Comparison of ENCODE assay signal across 24 cellular contexts in the genomic region with DNA sequence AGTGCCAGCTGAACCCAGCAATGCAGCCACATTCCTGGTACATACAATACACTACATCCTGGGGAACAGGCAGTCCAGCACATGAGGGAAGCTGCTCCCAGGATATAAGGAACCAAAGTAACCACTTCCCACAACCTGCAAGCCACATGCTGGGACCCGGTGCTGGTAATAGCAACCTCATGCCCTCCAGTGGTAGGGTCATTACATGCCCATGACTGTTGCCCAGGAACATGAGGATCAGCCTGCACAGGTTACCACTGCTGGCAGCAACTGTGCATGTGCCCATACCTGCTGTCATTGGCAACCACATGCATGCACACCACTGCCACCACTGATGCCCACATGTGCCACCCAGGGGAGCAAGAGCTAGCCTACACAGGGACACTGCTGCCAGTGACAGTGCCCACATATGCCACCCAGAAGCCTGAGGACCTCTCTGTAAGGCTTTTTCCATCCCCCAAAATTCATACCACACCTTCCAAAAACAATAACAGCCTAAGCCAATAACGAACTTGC.
DNase-seq lines count a peak whose midpoint lies in the region; ATAC-seq, FAIRE-seq and TF ChIP-seq lines count a peak whose summit lies in the region.
"Had no signal": no experiment of that assay in that cellular context is flagged by ENCODE, and none has a peak within 500 bp of the region (broad histone marks: within the 10 kb centered on the region; RNA-seq: fewer than 3 reads in every experiment).

No MANE protein-coding gene starts in this region.

- no peaks in the 10 kb centered on the region for H4K20me1 ChIP-seq in keratinocyte (ENCODE audit: control insufficient read depth, extremely low read depth, insufficient read depth, low read length)

- H3K36me3 Mint-ChIP-seq in WTC11 = 0 out of 2 replicates have a peak, but pooled peaks cover 2% of the 10 kb centered on the region

- no peak overlapping the region for H3K4me3 Mint-ChIP-seq in WTC11

- H3K4me1 ChIP-seq in keratinocyte (ENCODE audit: control insufficient read depth, extremely low read depth, insufficient read depth, low read length) = no peaks in the 10 kb centered on the region
- H3K4me1 ChIP-seq in aorta (ENCODE audit: control insufficient read depth in 1 of 2, insufficient read depth in 2 of 2, low read length in 2 of 2) = no peaks in the 10 kb centered on the region

- H3K4me2 ChIP-seq in keratinocyte (ENCODE audit: control insufficient read depth, extremely low read depth, insufficient read depth, low read depth, low read length) = no peak overlapping the region
- H3K4me2 ChIP-seq: PC-9 had no signal

- dilution Hi-C loops in keratinocyte (cut with MboI; ENCODE audit: extremely low pct_ligation_motif_present, low sequenced_read_pairs) = no loop called here

- no peak overlapping the region for H2AFZ ChIP-seq in keratinocyte (ENCODE audit: control insufficient read depth, low read length)
- H2AFZ ChIP-seq: PC-9 had no signal

- POLR2A ChIA-PET in WTC11 (lab: Charles Lee) = no interaction called here

- TF ChIP-seq CTCF in WTC11 (IDR thresholded peaks at IDR 0.05) = no peak
- TF ChIP-seq CTCF in keratinocyte (optimal IDR thresholded peaks at IDR 0.05 in 1 of 3, IDR thresholded peaks at IDR 0.05 in 1 of 3, conservative IDR thresholded peaks at IDR 0.05 in 1 of 3; ENCODE audit: extremely low read depth in 1 of 3, insufficient read depth in 2 of 3, low read length in 3 of 3) = peak in 2 of 3 experiments; percentile 4 to 49

- H3K27ac Mint-ChIP-seq in WTC11 = no peak overlapping the region

- H3K27ac ChIP-seq in keratinocyte (ENCODE audit: control insufficient read depth, insufficient read depth, low read length) = no peak overlapping the region
- no peak overlapping the region for H3K27ac ChIP-seq in aorta (ENCODE audit: low read depth in 1 of 2, low read length in 2 of 2)
- H3K27ac ChIP-seq: 22Rv1, C4-2B, PC-9, RWPE1 had no signal

- H3K36me3 ChIP-seq in keratinocyte (ENCODE audit: control insufficient read depth in 2 of 2, extremely low read depth in 1 of 2, insufficient read depth in 2 of 2, low read length in 2 of 2) (no peaks in the 10 kb centered on the region), aorta (ENCODE audit: control insufficient read depth in 1 of 2, insufficient read depth in 2 of 2, low read length in 1 of 2) (no peaks in the 10 kb centered on the region)

- FAIRE-seq in keratinocyte (lab: Jason Lieb, UNC) = no peak
- FAIRE-seq: D721Med had no signal

- peak; percentile 20 for DNase-seq in DMS53 (lab: John Stamatoyannopoulos, UW)
- no peak for DNase-seq in DMS53 treated with DMSO at 0.1 percent for 48 hours (lab: John Stamatoyannopoulos, UW; ENCODE audit: unreplicated experiment)
- DNase-seq in WTC11 (ENCODE audit: low spot score) = no peak
- no peak for DNase-seq in keratinocyte (ENCODE audit: low read depth, low spot score)
- no peak for DNase-seq in sciatic nerve (ENCODE audit: low spot score)
- DNase-seq in aorta = no peak
- DNase-seq: AML-193, DMS79 treated with DMSO at 0.1 percent for 48 hours, GDM1, KBM-7, MV-4-11, NCI-H1417, NCI-H187, NCI-H2227 treated with DMSO at 0.1 percent for 48 hours, NCI-H510A treated with DMSO at 0.1 percent for 48 hours, NCI-H82, PC-9, SIG-M5 had no signal

- CTCF ChIA-PET in WTC11 (lab: Charles Lee) = no interaction called here

- H3K9me3 Mint-ChIP-seq in WTC11 = peaks cover 24% of the 10 kb centered on the region

- no peaks in the 10 kb centered on the region for H3K79me2 ChIP-seq in keratinocyte (ENCODE audit: control insufficient read depth, insufficient read depth, low read length)

- ATAC-seq in WTC11 = peak; percentile 46
- ATAC-seq in sciatic nerve = peak; percentile 20
- ATAC-seq in HG03457 (IDR thresholded peaks at IDR 0.05; ENCODE audit: unreplicated experiment) = no peak
- ATAC-seq in aorta (ENCODE audit: low FRiP score) = no peak
- no peak for ATAC-seq in HG03378 (IDR thresholded peaks at IDR 0.05; ENCODE audit: unreplicated experiment)

- H3K4me1 Mint-ChIP-seq in WTC11 = peaks cover 5% of the 10 kb centered on the region; the same call in 1 of the 2 replicates

- H3K27me3 Mint-ChIP-seq in WTC11 (ENCODE audit: low read depth) = no peaks in the 10 kb centered on the region

- H3K27me3 ChIP-seq in keratinocyte (ENCODE audit: control insufficient read depth, extremely low read depth, insufficient read depth, low read length) = no peaks in the 10 kb centered on the region
- H3K27me3 ChIP-seq in aorta (ENCODE audit: control insufficient read depth in 1 of 2, insufficient read depth in 2 of 2, low read length in 1 of 2) = no peaks in the 10 kb centered on the region

- H3K4me3 ChIP-seq in keratinocyte (ENCODE audit: control insufficient read depth in 2 of 3, extremely low read depth in 1 of 3, insufficient read depth in 2 of 3, low read depth in 1 of 3, low read length in 3 of 3) (no peak overlapping the region), aorta (ENCODE audit: low read length in 2 of 2) (no peak overlapping the region)
- H3K4me3 ChIP-seq: PC-9 had no signal

- WGBS in aorta, 2 donors = 43% methylated on average over 2 of the region's 2 CpGs

- H3K9me3 ChIP-seq in keratinocyte (ENCODE audit: control insufficient read depth, low read depth, low read length) (no peaks in the 10 kb centered on the region), aorta (ENCODE audit: control insufficient read depth, low read length) (no peaks in the 10 kb centered on the region)

- H3K9ac ChIP-seq in keratinocyte (ENCODE audit: control insufficient read depth, extremely low read depth, insufficient read depth, low read length) = no peak overlapping the region

- intact Hi-C loops in sciatic nerve (cut with DNase I) = no loop called here
- intact Hi-C loops in aorta (cut with DNase I) = no loop called here

- H3K9me1 ChIP-seq in keratinocyte (ENCODE audit: control insufficient read depth, extremely low read depth, insufficient read depth, low read length) = no peaks in the 10 kb centered on the region

TF ChIP-seq in WTC11, 78 proteins besides CTCF, POLR2A, EP300 and RAD21:
- TF ChIP-seq ZNF416 (CRISPR knock-in tag; IDR thresholded peaks at IDR 0.05) (no peak), ZMAT4 (CRISPR knock-in tag; IDR thresholded peaks at IDR 0.05) (no peak), SMAD4 (CRISPR knock-in tag; IDR thresholded peaks at IDR 0.05) (no peak), CREM (CRISPR knock-in tag; IDR thresholded peaks at IDR 0.05) (no peak), ATF6 (CRISPR knock-in tag; IDR thresholded peaks at IDR 0.05) (no peak), MAX (CRISPR knock-in tag; IDR thresholded peaks at IDR 0.05) (no peak), FOXP1 (CRISPR knock-in tag; IDR thresholded peaks at IDR 0.05; ENCODE audit: borderline replicate concordance) (no peak)

Comparison
In these comparisons a context has a peak if more than half of its experiments do, and no peak if none do; other contexts are left out.
1. ATAC-seq: peak in WTC11 (single experiment) and sciatic nerve (single experiment); none in HG03457 (single experiment), aorta (single experiment) and HG03378 (single experiment).